1 cellular context compared by ENCODE assay signal in the genomic region with DNA sequence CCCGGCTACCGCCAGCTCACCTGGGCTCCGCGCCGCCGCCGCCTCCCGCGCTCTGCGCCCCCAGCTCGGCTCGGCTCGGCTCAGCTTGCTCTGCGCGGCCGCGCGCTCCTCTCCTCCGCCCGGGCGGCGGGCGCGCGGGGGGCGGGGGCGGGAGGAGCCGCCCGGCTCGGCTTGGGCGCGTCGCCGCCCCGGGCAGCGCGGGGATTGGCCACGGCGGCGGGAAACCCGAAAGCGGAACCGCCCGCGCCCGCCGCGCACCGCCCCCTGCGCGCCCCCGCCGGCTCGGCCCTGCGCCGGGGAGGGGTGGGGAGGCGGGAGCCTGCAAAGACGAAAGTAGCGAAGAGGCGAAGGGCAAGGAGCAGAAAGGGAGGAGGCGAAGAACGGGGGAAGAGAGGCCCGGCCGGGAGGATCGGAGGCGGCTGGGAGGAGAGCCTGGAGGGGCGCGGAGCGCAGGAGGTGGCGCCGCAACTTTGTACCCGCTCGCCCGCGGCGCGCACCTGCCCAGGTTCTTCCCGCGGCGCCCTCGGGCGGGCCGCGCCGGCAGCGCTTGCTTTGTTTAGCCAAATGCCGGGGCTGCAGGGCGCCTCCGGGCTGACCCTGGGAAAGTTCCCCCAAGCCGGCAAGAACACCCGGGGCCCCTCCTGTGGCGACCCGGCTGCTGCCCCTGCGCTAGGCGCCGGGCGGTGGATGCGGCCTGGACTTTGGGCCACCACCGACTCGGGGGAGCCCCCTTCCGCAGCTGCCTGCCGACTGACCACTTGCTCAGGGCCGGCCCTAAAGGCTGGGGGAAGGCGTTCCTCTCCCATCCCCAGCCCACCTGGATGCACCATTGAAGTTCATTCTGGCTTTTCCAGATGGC.
TF ChIP-seq lines count a peak whose summit lies in the region.

A gene (minus strand): TSS at position 92 of the 859 bp plus-strand sequence. CDS start 22,183 bp downstream, outside the sequence.

TF ChIP-seq in H1, 55 proteins besides CTCF, POLR2A, EP300 and RAD21 (continues in another document):
- TF ChIP-seq SRF (IDR thresholded peaks at IDR 0.05; ENCODE audit: low read depth, low read length) (no peak), JUND (IDR thresholded peaks at IDR 0.05; ENCODE audit: low read length) (no peak), ASH2L (IDR thresholded peaks at IDR 0.05; ENCODE audit: low read length) (peak; percentile 77), JUN (IDR thresholded peaks at IDR 0.05; ENCODE audit: low read depth, low read length) (no peak), SP2 (IDR thresholded peaks at IDR 0.05; ENCODE audit: low read length) (no peak), POU5F1 (IDR thresholded peaks at IDR 0.05; ENCODE audit: low read depth, low read length) (no peak), EZH2 (IDR thresholded peaks at IDR 0.05; ENCODE audit: low read depth, low read length, severe bottlenecking) (no peak), BCL11A (IDR thresholded peaks at IDR 0.05; ENCODE audit: low read depth in 2 of 2, low read length in 2 of 2) (no peak), KDM5A (IDR thresholded peaks at IDR 0.05; ENCODE audit: low read length) (no peak), CBX8 (IDR thresholded peaks at IDR 0.05; ENCODE audit: borderline replicate concordance, low read depth, low read length) (no peak), GABPA (IDR thresholded peaks at IDR 0.05; ENCODE audit: borderline replicate concordance, insufficient read depth, low read length) (0 out of 2 replicates have a peak, but pooled peaks have one; percentile 35), YY1 (IDR thresholded peaks at IDR 0.05; ENCODE audit: low read depth, low read length) (no peak; the same call in 1 of the 2 replicates), ZNF274 (IDR thresholded peaks at IDR 0.05; ENCODE audit: borderline replicate concordance, extremely low read depth, low read length) (no peak), TAF1 (IDR thresholded peaks at IDR 0.05; ENCODE audit: low read depth, low read length) (no peak; the same call in 1 of the 2 replicates), SIX5 (IDR thresholded peaks at IDR 0.05; ENCODE audit: low read depth, low read length) (no peak), RXRA (IDR thresholded peaks at IDR 0.05; ENCODE audit: insufficient read depth, low read depth, low read length) (no peak), SIRT6 (IDR thresholded peaks at IDR 0.05; ENCODE audit: low read length) (no peak), HDAC6 (IDR thresholded peaks at IDR 0.05; ENCODE audit: low read depth, low read length) (no peak), SP1 (IDR thresholded peaks at IDR 0.05; ENCODE audit: low read depth, low read length) (no peak), RBBP5 (IDR thresholded peaks at IDR 0.05; ENCODE audit: borderline replicate concordance, low read depth, low read length) (peak; percentile 89), MAFK (IDR thresholded peaks at IDR 0.05; ENCODE audit: low read depth, low read length) (no peak), FOSL1 (IDR thresholded peaks at IDR 0.05; ENCODE audit: insufficient read depth, low read depth, low read length) (no peak), TEAD4 (IDR thresholded peaks at IDR 0.05; ENCODE audit: low read depth, low read length) (no peak), EGR1 (IDR thresholded peaks at IDR 0.05; ENCODE audit: borderline replicate concordance, low read depth, low read length) (peak; percentile 38; the same call in 1 of the 2 replicates), CREB1 (IDR thresholded peaks at IDR 0.05) (no peak), POLR2AphosphoS5 (IDR thresholded peaks at IDR 0.05; ENCODE audit: low read depth, low read length) (peak; percentile 46; the same call in 1 of the 2 replicates), NANOG (IDR thresholded peaks at IDR 0.05; ENCODE audit: insufficient read depth, low read depth, low read length, poor library complexity, severe bottlenecking) (no peak), BACH1 (IDR thresholded peaks at IDR 0.05; ENCODE audit: low read length) (no peak), KDM1A (IDR thresholded peaks at IDR 0.05; ENCODE audit: borderline replicate concordance, low read length) (no peak), SIN3A (conservative IDR thresholded peaks at IDR 0.05 in 1 of 2, IDR thresholded peaks at IDR 0.05 in 1 of 2; ENCODE audit: low read depth in 1 of 2, low read length in 2 of 2) (0 out of 4 replicates have a peak, but pooled peaks of 1 of the 2 experiments have one; percentile 29), RNF2 (IDR thresholded peaks at IDR 0.05; ENCODE audit: borderline replicate concordance, low read depth, low read length, missing control alignments, poor library complexity, severe bottlenecking) (no peak), TAF7 (optimal IDR thresholded peaks at IDR 0.05; ENCODE audit: borderline replicate concordance, low read depth, low read length) (peak; percentile 17), TCF12 (IDR thresholded peaks at IDR 0.05; ENCODE audit: low read depth, low read length) (peak; percentile 48; the same call in 1 of the 2 replicates), SP4 (IDR thresholded peaks at IDR 0.05; ENCODE audit: low read length) (no peak), SUZ12 (IDR thresholded peaks at IDR 0.05; ENCODE audit: low read length) (no peak), PHF8 (conservative IDR thresholded peaks at IDR 0.05; ENCODE audit: low read depth, low read length) (peak; percentile 67), CTBP2 (IDR thresholded peaks at IDR 0.05; ENCODE audit: borderline replicate concordance, insufficient read depth, insufficient read length, low read length) (no peak), CHD1 (IDR thresholded peaks at IDR 0.05; ENCODE audit: low read depth, low read length) (no peak), HDAC2 (IDR thresholded peaks at IDR 0.05; ENCODE audit: borderline replicate concordance in 1 of 2, low read depth in 2 of 2, low read length in 2 of 2) (0 out of 4 replicates have a peak, but pooled peaks of 1 of the 2 experiments have one; percentile 5), RFX5 (IDR thresholded peaks at IDR 0.05; ENCODE audit: borderline replicate concordance, low read depth, low read length) (no peak), KDM4A (IDR thresholded peaks at IDR 0.05; ENCODE audit: low read depth, low read length, severe bottlenecking) (peak; percentile 53), CEBPB (IDR thresholded peaks at IDR 0.05; ENCODE audit: low read depth, low read length) (no peak), TBP (IDR thresholded peaks at IDR 0.05; ENCODE audit: low read depth, low read length) (0 out of 2 replicates have a peak, but pooled peaks have one; percentile 28), SAP30 (IDR thresholded peaks at IDR 0.05; ENCODE audit: insufficient read depth, insufficient replicate concordance, low read length) (no peak), CHD2 (IDR thresholded peaks at IDR 0.05; ENCODE audit: low read length) (no peak), BRCA1 (IDR thresholded peaks at IDR 0.05; ENCODE audit: low read depth, low read length) (no peak), NRF1 (IDR thresholded peaks at IDR 0.05; ENCODE audit: low read depth, low read length) (0 out of 2 replicates have a peak, but pooled peaks have one; percentile 16)
- TF ChIP-seq, protein P1, sequence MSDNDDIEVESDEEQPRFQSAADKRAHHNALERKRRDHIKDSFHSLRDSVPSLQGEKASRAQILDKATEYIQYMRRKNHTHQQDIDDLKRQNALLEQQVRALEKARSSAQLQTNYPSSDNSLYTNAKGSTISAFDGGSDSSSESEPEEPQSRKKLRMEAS (IDR thresholded peaks at IDR 0.05) = peak; percentile 27; the same call in 1 of the 2 replicates
- TF ChIP-seq, protein P2, sequence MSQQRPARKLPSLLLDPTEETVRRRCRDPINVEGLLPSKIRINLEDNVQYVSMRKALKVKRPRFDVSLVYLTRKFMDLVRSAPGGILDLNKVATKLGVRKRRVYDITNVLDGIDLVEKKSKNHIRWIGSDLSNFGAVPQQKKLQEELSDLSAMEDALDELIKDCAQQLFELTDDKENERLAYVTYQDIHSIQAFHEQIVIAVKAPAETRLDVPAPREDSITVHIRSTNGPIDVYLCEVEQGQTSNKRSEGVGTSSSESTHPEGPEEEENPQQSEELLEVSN (IDR thresholded peaks at IDR 0.05) = peak; percentile 26; the same call in 1 of the 2 replicates
- TF ChIP-seq, protein P3, sequence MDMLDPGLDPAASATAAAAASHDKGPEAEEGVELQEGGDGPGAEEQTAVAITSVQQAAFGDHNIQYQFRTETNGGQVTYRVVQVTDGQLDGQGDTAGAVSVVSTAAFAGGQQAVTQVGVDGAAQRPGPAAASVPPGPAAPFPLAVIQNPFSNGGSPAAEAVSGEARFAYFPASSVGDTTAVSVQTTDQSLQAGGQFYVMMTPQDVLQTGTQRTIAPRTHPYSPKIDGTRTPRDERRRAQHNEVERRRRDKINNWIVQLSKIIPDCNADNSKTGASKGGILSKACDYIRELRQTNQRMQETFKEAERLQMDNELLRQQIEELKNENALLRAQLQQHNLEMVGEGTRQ (IDR thresholded peaks at IDR 0.05; ENCODE audit: low read length) = no peak
- TF ChIP-seq, protein P4, sequence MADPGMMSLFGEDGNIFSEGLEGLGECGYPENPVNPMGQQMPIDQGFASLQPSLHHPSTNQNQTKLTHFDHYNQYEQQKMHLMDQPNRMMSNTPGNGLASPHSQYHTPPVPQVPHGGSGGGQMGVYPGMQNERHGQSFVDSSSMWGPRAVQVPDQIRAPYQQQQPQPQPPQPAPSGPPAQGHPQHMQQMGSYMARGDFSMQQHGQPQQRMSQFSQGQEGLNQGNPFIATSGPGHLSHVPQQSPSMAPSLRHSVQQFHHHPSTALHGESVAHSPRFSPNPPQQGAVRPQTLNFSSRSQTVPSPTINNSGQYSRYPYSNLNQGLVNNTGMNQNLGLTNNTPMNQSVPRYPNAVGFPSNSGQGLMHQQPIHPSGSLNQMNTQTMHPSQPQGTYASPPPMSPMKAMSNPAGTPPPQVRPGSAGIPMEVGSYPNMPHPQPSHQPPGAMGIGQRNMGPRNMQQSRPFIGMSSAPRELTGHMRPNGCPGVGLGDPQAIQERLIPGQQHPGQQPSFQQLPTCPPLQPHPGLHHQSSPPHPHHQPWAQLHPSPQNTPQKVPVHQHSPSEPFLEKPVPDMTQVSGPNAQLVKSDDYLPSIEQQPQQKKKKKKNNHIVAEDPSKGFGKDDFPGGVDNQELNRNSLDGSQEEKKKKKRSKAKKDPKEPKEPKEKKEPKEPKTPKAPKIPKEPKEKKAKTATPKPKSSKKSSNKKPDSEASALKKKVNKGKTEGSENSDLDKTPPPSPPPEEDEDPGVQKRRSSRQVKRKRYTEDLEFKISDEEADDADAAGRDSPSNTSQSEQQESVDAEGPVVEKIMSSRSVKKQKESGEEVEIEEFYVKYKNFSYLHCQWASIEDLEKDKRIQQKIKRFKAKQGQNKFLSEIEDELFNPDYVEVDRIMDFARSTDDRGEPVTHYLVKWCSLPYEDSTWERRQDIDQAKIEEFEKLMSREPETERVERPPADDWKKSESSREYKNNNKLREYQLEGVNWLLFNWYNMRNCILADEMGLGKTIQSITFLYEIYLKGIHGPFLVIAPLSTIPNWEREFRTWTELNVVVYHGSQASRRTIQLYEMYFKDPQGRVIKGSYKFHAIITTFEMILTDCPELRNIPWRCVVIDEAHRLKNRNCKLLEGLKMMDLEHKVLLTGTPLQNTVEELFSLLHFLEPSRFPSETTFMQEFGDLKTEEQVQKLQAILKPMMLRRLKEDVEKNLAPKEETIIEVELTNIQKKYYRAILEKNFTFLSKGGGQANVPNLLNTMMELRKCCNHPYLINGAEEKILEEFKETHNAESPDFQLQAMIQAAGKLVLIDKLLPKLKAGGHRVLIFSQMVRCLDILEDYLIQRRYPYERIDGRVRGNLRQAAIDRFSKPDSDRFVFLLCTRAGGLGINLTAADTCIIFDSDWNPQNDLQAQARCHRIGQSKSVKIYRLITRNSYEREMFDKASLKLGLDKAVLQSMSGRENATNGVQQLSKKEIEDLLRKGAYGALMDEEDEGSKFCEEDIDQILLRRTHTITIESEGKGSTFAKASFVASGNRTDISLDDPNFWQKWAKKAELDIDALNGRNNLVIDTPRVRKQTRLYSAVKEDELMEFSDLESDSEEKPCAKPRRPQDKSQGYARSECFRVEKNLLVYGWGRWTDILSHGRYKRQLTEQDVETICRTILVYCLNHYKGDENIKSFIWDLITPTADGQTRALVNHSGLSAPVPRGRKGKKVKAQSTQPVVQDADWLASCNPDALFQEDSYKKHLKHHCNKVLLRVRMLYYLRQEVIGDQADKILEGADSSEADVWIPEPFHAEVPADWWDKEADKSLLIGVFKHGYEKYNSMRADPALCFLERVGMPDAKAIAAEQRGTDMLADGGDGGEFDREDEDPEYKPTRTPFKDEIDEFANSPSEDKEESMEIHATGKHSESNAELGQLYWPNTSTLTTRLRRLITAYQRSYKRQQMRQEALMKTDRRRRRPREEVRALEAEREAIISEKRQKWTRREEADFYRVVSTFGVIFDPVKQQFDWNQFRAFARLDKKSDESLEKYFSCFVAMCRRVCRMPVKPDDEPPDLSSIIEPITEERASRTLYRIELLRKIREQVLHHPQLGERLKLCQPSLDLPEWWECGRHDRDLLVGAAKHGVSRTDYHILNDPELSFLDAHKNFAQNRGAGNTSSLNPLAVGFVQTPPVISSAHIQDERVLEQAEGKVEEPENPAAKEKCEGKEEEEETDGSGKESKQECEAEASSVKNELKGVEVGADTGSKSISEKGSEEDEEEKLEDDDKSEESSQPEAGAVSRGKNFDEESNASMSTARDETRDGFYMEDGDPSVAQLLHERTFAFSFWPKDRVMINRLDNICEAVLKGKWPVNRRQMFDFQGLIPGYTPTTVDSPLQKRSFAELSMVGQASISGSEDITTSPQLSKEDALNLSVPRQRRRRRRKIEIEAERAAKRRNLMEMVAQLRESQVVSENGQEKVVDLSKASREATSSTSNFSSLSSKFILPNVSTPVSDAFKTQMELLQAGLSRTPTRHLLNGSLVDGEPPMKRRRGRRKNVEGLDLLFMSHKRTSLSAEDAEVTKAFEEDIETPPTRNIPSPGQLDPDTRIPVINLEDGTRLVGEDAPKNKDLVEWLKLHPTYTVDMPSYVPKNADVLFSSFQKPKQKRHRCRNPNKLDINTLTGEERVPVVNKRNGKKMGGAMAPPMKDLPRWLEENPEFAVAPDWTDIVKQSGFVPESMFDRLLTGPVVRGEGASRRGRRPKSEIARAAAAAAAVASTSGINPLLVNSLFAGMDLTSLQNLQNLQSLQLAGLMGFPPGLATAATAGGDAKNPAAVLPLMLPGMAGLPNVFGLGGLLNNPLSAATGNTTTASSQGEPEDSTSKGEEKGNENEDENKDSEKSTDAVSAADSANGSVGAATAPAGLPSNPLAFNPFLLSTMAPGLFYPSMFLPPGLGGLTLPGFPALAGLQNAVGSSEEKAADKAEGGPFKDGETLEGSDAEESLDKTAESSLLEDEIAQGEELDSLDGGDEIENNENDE (IDR thresholded peaks at IDR 0.05; ENCODE audit: insufficient replicate concordance, low read length) = no peak
- TF ChIP-seq, protein P5, sequence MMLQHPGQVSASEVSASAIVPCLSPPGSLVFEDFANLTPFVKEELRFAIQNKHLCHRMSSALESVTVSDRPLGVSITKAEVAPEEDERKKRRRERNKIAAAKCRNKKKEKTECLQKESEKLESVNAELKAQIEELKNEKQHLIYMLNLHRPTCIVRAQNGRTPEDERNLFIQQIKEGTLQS (IDR thresholded peaks at IDR 0.05; ENCODE audit: insufficient read depth, low read depth, low read length) = no peak
- TF ChIP-seq, protein P6, sequence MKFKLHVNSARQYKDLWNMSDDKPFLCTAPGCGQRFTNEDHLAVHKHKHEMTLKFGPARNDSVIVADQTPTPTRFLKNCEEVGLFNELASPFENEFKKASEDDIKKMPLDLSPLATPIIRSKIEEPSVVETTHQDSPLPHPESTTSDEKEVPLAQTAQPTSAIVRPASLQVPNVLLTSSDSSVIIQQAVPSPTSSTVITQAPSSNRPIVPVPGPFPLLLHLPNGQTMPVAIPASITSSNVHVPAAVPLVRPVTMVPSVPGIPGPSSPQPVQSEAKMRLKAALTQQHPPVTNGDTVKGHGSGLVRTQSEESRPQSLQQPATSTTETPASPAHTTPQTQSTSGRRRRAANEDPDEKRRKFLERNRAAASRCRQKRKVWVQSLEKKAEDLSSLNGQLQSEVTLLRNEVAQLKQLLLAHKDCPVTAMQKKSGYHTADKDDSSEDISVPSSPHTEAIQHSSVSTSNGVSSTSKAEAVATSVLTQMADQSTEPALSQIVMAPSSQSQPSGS (IDR thresholded peaks at IDR 0.05; ENCODE audit: low read length) = no peak
